In genomic region chr7:18320971-18321567, GRCh38 we compare ENCODE assay signal across 9 cellular contexts.
DNase-seq lines count a peak whose midpoint lies in the region; ATAC-seq, FAIRE-seq and TF ChIP-seq lines count a peak whose summit lies in the region.
"Had no signal": no experiment of that assay in that cellular context is flagged by ENCODE, and none has a peak within 500 bp of the region (broad histone marks: within the 10 kb centered on the region; RNA-seq: fewer than 3 reads in every experiment).

No MANE protein-coding gene starts in this region.

- FAIRE-seq in RCC 7860 (lab: Jason Lieb, UNC): peak; percentile 55
- FAIRE-seq: A204.1 had no signal

- TF ChIP-seq CTCF in fibroblast of mammary gland (conservative IDR thresholded peaks at IDR 0.05; ENCODE audit: control insufficient read depth, insufficient read depth, low read depth, low read length): peak; percentile 75
- TF ChIP-seq CTCF in retinal pigment epithelial cell (conservative IDR thresholded peaks at IDR 0.05; ENCODE audit: low read depth, low read length): peak; percentile 69

- DNase-seq in NCI-H1436 (lab: John Stamatoyannopoulos, UW): peak; percentile 20
- DNase-seq in NCI-H1436 treated with DMSO at 0.1 percent for 48 hours (lab: John Stamatoyannopoulos, UW): no peak
- peak; percentile 35 for DNase-seq in RCC 7860 (ENCODE audit: low spot score)
- DNase-seq in fibroblast of mammary gland (ENCODE audit: low read depth): peak; percentile 64
- no peak for DNase-seq in retinal pigment epithelial cell (ENCODE audit: low read depth)
- DNase-seq in cortex of kidney (lab: John Stamatoyannopoulos, UW): no peak

- H3K4me3 ChIP-seq in fibroblast of mammary gland (ENCODE audit: control insufficient read depth, low read depth, low read length) (no peak overlapping the region), retinal pigment epithelial cell (ENCODE audit: low read length) (no peak overlapping the region)

- ATAC-seq in GM21360 (IDR thresholded peaks at IDR 0.05; ENCODE audit: unreplicated experiment) (peak; percentile 89), HG03521 (IDR thresholded peaks at IDR 0.05; ENCODE audit: unreplicated experiment) (peak; percentile 77)

Comparison
In these comparisons a context has a peak if more than half of its experiments do, and no peak if none do; other contexts are left out.
1. DNase-seq: peak in NCI-H1436 (single experiment), RCC 7860 (single experiment) and fibroblast of mammary gland (single experiment); none in NCI-H1436 treated with DMSO at 0.1 percent for 48 hours (single experiment), retinal pigment epithelial cell (single experiment) and cortex of kidney (single experiment).